ENCODE assay signal across 1 cellular context in genomic region chr11:2913776-2914474, GRCh38.
A peak's percentile ranks its signal among the peaks of the same experiment; 100 is the strongest.
TF ChIP-seq lines count a peak whose summit lies in the region.

No MANE protein-coding gene starts in this region.

TF ChIP-seq in K562, 482 proteins besides CTCF, POLR2A, EP300 and RAD21:
- TF ChIP-seq, protein P1, sequence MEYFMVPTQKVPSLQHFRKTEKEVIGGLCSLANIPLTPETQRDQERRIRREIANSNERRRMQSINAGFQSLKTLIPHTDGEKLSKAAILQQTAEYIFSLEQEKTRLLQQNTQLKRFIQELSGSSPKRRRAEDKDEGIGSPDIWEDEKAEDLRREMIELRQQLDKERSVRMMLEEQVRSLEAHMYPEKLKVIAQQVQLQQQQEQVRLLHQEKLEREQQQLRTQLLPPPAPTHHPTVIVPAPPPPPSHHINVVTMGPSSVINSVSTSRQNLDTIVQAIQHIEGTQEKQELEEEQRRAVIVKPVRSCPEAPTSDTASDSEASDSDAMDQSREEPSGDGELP (CRISPR knock-in tag; IDR thresholded peaks at IDR 0.05; ENCODE audit: borderline replicate concordance) = 0 out of 2 replicates have a peak, but pooled peaks have one; percentile 17
- no peak for TF ChIP-seq ZNF239 (CRISPR knock-in tag; IDR thresholded peaks at IDR 0.05)
TF ChIP-seq in K562: peak in this region for 1.
